1 cellular context compared by ENCODE assay signal in the genomic region with DNA sequence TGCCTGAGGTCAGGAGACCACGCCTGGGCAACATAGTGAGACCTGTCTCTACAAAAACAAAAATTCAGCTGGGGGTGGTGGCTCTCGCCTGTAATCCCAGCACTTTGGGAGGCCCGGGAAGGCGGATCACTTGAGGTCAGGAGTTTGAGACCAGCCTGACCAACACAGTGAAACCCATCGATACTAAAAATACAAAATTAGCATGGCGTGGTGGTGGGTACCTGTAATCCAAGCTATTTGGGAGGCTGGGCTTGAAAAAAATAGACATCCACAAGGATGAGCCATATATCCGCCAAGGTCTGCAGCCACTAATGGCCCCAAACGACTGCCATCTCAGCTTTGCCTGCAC.
TF ChIP-seq lines count a peak whose summit lies in the region.

No MANE protein-coding gene starts in this region.

TF ChIP-seq in A549, 52 proteins besides CTCF, POLR2A, EP300 and RAD21:
- TF ChIP-seq, protein P1, sequence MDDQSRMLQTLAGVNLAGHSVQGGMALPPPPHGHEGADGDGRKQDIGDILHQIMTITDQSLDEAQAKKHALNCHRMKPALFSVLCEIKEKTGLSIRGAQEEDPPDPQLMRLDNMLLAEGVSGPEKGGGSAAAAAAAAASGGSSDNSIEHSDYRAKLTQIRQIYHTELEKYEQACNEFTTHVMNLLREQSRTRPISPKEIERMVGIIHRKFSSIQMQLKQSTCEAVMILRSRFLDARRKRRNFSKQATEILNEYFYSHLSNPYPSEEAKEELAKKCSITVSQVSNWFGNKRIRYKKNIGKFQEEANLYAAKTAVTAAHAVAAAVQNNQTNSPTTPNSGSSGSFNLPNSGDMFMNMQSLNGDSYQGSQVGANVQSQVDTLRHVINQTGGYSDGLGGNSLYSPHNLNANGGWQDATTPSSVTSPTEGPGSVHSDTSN (IDR thresholded peaks at IDR 0.05), result no peak
- TF ChIP-seq, protein P2, sequence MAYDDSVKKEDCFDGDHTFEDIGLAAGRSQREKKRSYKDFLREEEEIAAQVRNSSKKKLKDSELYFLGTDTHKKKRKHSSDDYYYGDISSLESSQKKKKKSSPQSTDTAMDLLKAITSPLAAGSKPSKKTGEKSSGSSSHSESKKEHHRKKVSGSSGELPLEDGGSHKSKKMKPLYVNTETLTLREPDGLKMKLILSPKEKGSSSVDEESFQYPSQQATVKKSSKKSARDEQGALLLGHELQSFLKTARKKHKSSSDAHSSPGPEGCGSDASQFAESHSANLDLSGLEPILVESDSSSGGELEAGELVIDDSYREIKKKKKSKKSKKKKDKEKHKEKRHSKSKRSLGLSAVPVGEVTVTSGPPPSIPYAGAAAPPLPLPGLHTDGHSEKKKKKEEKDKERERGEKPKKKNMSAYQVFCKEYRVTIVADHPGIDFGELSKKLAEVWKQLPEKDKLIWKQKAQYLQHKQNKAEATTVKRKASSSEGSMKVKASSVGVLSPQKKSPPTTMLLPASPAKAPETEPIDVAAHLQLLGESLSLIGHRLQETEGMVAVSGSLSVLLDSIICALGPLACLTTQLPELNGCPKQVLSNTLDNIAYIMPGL (CRISPR knock-in tag; IDR thresholded peaks at IDR 0.05; ENCODE audit: borderline replicate concordance), result 0 out of 2 replicates have a peak, but pooled peaks have one; percentile 10
- TF ChIP-seq FOSL2 (IDR thresholded peaks at IDR 0.05) (no peak), FOSL2 (CRISPR knock-in tag; IDR thresholded peaks at IDR 0.05) (no peak), RARB (CRISPR knock-in tag; IDR thresholded peaks at IDR 0.05) (no peak), RCOR1 (IDR thresholded peaks at IDR 0.05; ENCODE audit: low read depth, low read length) (no peak), ZNF302 (CRISPR knock-in tag; IDR thresholded peaks at IDR 0.05) (0 out of 2 replicates have a peak, but pooled peaks have one; percentile 4), HOXA7 (CRISPR knock-in tag; IDR thresholded peaks at IDR 0.05) (0 out of 2 replicates have a peak, but pooled peaks have one; percentile 7)
- TF ChIP-seq, protein P3, sequence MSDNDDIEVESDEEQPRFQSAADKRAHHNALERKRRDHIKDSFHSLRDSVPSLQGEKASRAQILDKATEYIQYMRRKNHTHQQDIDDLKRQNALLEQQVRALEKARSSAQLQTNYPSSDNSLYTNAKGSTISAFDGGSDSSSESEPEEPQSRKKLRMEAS (IDR thresholded peaks at IDR 0.05), result peak; percentile 19; the same call in 1 of the 2 replicates
